Comparison of ENCODE assay signal across 18 cellular contexts in genomic region chr22:18103527-18104269, GRCh38. TPM values are rescaled to one million over a fixed set of nuclear protein-coding genes. Genes with fewer than 3 reads are reported as not detected.
DNase-seq lines count a peak whose midpoint lies in the region; ATAC-seq and TF ChIP-seq lines count a peak whose summit lies in the region.
"Had no signal": no experiment of that assay in that cellular context is flagged by ENCODE, and none has a peak within 500 bp of the region (broad histone marks: within the 10 kb centered on the region; RNA-seq: fewer than 3 reads in every experiment).

No MANE protein-coding gene starts in this region.

- no peak overlapping the region for H3K27ac ChIP-seq in BLaER1 treated with 17β-estradiol and CSF1 and Interleukin-3, amounts not matched to agents 10 nM and 100 nM
- H3K27ac ChIP-seq: cardiac muscle cell, lower lobe of right lung, transverse colon had no signal

- H3K36me3 ChIP-seq in BLaER1 treated with 17β-estradiol and CSF1 and Interleukin-3, amounts not matched to agents 10 nM and 100 nM: peaks cover 13 to 47% (median 23%) of the 10 kb centered on the region in 11 experiments; a peak in 19 of 22 replicates
- H3K36me3 ChIP-seq: cardiac muscle cell, transverse colon had no signal

- CTCF ChIA-PET in WTC11 (lab: Charles Lee): no interaction called here

- H3K27me3 Mint-ChIP-seq in activated T-helper 1 cell treated with anti-CD3 and anti-CD28 coated beads, Interleukin-12 subunit alpha, Interleukin-12 subunit beta, Interleukin-2, Interleukin-4 antibody, amounts not matched to agents 30 ng/mL and 10 ng/mL and 1 ng/mL, durations not matched to agents 14 hours and 24 hours and 36 hours (ENCODE audit: insufficient read depth): peaks cover 6% of the 10 kb centered on the region
- H3K27me3 Mint-ChIP-seq in WTC11 (ENCODE audit: low read depth): peaks cover 26% of the 10 kb centered on the region

- intact Hi-C loops in activated T-helper 1 cell treated with anti-CD3 and anti-CD28 coated beads, Interleukin-12 subunit alpha, Interleukin-12 subunit beta, Interleukin-2, Interleukin-4 antibody, amounts not matched to agents 30 ng/mL and 10 ng/mL and 1 ng/mL, durations not matched to agents 14 hours and 24 hours and 36 hours (cut with micrococcal nuclease): loop anchor here (1.0 to 2.0 kb wide), 3 partner anchors 7 to 47 kb away; partner anchors contain the start of genes PEX26 and USP18

- H3K4me2 ChIP-seq in BLaER1 treated with 17β-estradiol and CSF1 and Interleukin-3, amounts not matched to agents 10 nM and 100 nM: peak overlapping the region; percentile 7 to 69 (median 49); a peak in 17 of 22 replicates

- no peak overlapping the region for H3K4me3 ChIP-seq in BLaER1 treated with 17β-estradiol and CSF1 and Interleukin-3, amounts not matched to agents 10 nM and 100 nM
- H3K4me3 ChIP-seq: cardiac muscle cell, lower lobe of right lung, transverse colon had no signal

- H4K20me1 ChIP-seq in BLaER1 treated with 17β-estradiol and CSF1 and Interleukin-3, amounts not matched to agents 10 nM and 100 nM: no peaks in the 10 kb centered on the region; a peak in 2 of 22 replicates

- H3K27ac Mint-ChIP-seq in activated T-helper 1 cell treated with anti-CD3 and anti-CD28 coated beads, Interleukin-12 subunit alpha, Interleukin-12 subunit beta, Interleukin-2, Interleukin-4 antibody, amounts not matched to agents 30 ng/mL and 10 ng/mL and 1 ng/mL, durations not matched to agents 14 hours and 24 hours and 36 hours: peak overlapping the region; percentile 65
- no peak overlapping the region for H3K27ac Mint-ChIP-seq in WTC11
- H3K27ac Mint-ChIP-seq: CD4-positive, CD25-positive, alpha-beta regulatory T cell; natural killer cell had no signal

- peaks cover 30 to 54% (median 47%) of the 10 kb centered on the region in 11 experiments for H3K9me3 ChIP-seq in BLaER1 treated with 17β-estradiol and CSF1 and Interleukin-3, amounts not matched to agents 10 nM and 100 nM (replicated peaks in 1 of 11)
- H3K9me3 ChIP-seq: lower lobe of right lung, transverse colon had no signal

- no peak for ATAC-seq in WTC11
- ATAC-seq in GM18870 (IDR thresholded peaks at IDR 0.05; ENCODE audit: unreplicated experiment): no peak
- ATAC-seq: lower lobe of right lung, natural killer cell, T-helper 17 cell had no signal

- H3K4me1 Mint-ChIP-seq in activated T-helper 1 cell treated with anti-CD3 and anti-CD28 coated beads, Interleukin-12 subunit alpha, Interleukin-12 subunit beta, Interleukin-2, Interleukin-4 antibody, amounts not matched to agents 30 ng/mL and 10 ng/mL and 1 ng/mL, durations not matched to agents 14 hours and 24 hours and 36 hours (ENCODE audit: low read depth): peaks cover 27% of the 10 kb centered on the region
- no peaks in the 10 kb centered on the region for H3K4me1 Mint-ChIP-seq in WTC11

- peaks cover 0 to 46% (median 4%) of the 10 kb centered on the region in 11 experiments; a peak in 10 of 22 replicates for H3K27me3 ChIP-seq in BLaER1 treated with 17β-estradiol and CSF1 and Interleukin-3, amounts not matched to agents 10 nM and 100 nM
- H3K27me3 ChIP-seq: cardiac muscle cell had no signal

- peaks cover 32% of the 10 kb centered on the region for H3K36me3 Mint-ChIP-seq in activated T-helper 1 cell treated with anti-CD3 and anti-CD28 coated beads, Interleukin-12 subunit alpha, Interleukin-12 subunit beta, Interleukin-2, Interleukin-4 antibody, amounts not matched to agents 30 ng/mL and 10 ng/mL and 1 ng/mL, durations not matched to agents 14 hours and 24 hours and 36 hours (ENCODE audit: low read depth)
- H3K36me3 Mint-ChIP-seq in WTC11: peaks cover 10% of the 10 kb centered on the region

- no peak overlapping the region for H3K9ac ChIP-seq in BLaER1 treated with 17β-estradiol and CSF1 and Interleukin-3, amounts not matched to agents 10 nM and 100 nM

- H3K4me1 ChIP-seq in BLaER1 treated with 17β-estradiol and CSF1 and Interleukin-3, amounts not matched to agents 10 nM and 100 nM: peaks cover 12 to 17% (median 15%) of the 10 kb centered on the region in 10 experiments; a peak in 19 of 20 replicates
- H3K4me1 ChIP-seq: lower lobe of right lung, transverse colon had no signal

- H3K4me3 Mint-ChIP-seq in activated T-helper 1 cell treated with anti-CD3 and anti-CD28 coated beads, Interleukin-12 subunit alpha, Interleukin-12 subunit beta, Interleukin-2, Interleukin-4 antibody, amounts not matched to agents 30 ng/mL and 10 ng/mL and 1 ng/mL, durations not matched to agents 14 hours and 24 hours and 36 hours: no peak overlapping the region
- H3K4me3 Mint-ChIP-seq in WTC11: no peak overlapping the region
- H3K4me3 Mint-ChIP-seq: CD4-positive, CD25-positive, alpha-beta regulatory T cell; natural killer cell; T-helper 17 cell had no signal

- TF ChIP-seq CTCF in WTC11 (IDR thresholded peaks at IDR 0.05): no peak

- POLR2A ChIA-PET in WTC11 (lab: Charles Lee): no interaction called here

- H3K9me3 Mint-ChIP-seq in activated T-helper 1 cell treated with anti-CD3 and anti-CD28 coated beads, Interleukin-12 subunit alpha, Interleukin-12 subunit beta, Interleukin-2, Interleukin-4 antibody, amounts not matched to agents 30 ng/mL and 10 ng/mL and 1 ng/mL, durations not matched to agents 14 hours and 24 hours and 36 hours: peaks cover 45% of the 10 kb centered on the region
- H3K9me3 Mint-ChIP-seq in WTC11: peaks cover 32% of the 10 kb centered on the region
- H3K9me3 Mint-ChIP-seq: natural killer cell had no signal

- peak; percentile 44 for DNase-seq in activated CD4-positive, alpha-beta T cell treated with anti-CD3 and anti-CD28 coated beads for 48 hours
- DNase-seq in activated CD4-positive, alpha-beta T cell treated with anti-CD3 and anti-CD28 coated beads, Interleukin-2, amount 50 U/mL, for 4 hours: no peak
- DNase-seq in activated T-helper 1 cell treated with anti-CD3 and anti-CD28 coated beads, Interleukin-12 subunit alpha, Interleukin-12 subunit beta, Interleukin-2, Interleukin-4 antibody, amounts not matched to agents 30 ng/mL and 10 ng/mL and 1 ng/mL, durations not matched to agents 14 hours and 24 hours and 36 hours (ENCODE audit: low spot score): no peak
- DNase-seq in kidney tubule cell (ENCODE audit: low spot score): peak; percentile 87
- no peak for DNase-seq in WTC11 (ENCODE audit: low spot score)
- no peak for DNase-seq in NCI-H69 (lab: John Stamatoyannopoulos, UW)
- DNase-seq: CD4-positive, CD25-positive, alpha-beta regulatory T cell; DND-41; Karpas-422; lower lobe of right lung; natural killer cell; NK-92 treated with Interleukin-12 subunit alpha and Interleukin-12 subunit beta, amount 100 ng/mL, for 24 hours; SHP77 treated with DMSO at 0.1 percent for 48 hours; T-helper 17 cell; transverse colon had no signal

TF ChIP-seq in WTC11, 78 proteins besides CTCF, POLR2A, EP300 and RAD21 (continues in another document):
- no peak for TF ChIP-seq SP1 (CRISPR knock-in tag; conservative IDR thresholded peaks at IDR 0.05)
- TF ChIP-seq FOXK1 (CRISPR knock-in tag; IDR thresholded peaks at IDR 0.05): no peak
- TF ChIP-seq OVOL2 (CRISPR knock-in tag; IDR thresholded peaks at IDR 0.05; ENCODE audit: borderline replicate concordance): no peak
- no peak for TF ChIP-seq USF1 (CRISPR knock-in tag; IDR thresholded peaks at IDR 0.05)
- TF ChIP-seq ZMAT4 (CRISPR knock-in tag; IDR thresholded peaks at IDR 0.05): no peak
- TF ChIP-seq ZNF263 (CRISPR knock-in tag; IDR thresholded peaks at IDR 0.05; ENCODE audit: low read depth): no peak

RNA-seq across cellular contexts. Expression of gene TUBA8, which starts 6.9 kb away (rescaled TPM):
- total RNA-seq in activated T-helper 1 cell treated with anti-CD3 and anti-CD28 coated beads, Interleukin-12 subunit alpha, Interleukin-12 subunit beta, Interleukin-2, Interleukin-4 antibody, amounts not matched to agents 30 ng/mL and 10 ng/mL and 1 ng/mL, durations not matched to agents 14 hours and 24 hours and 36 hours: 1.1 and 1.5 TPM in 2 replicates
- 0.50 to 1.3 TPM (median 0.72 TPM) in 3 replicates for total RNA-seq in WTC11 (2021)

RNA-seq across cellular contexts. Expression of gene PEX26, which starts 25.9 kb away (rescaled TPM):
- total RNA-seq in activated T-helper 1 cell treated with anti-CD3 and anti-CD28 coated beads, Interleukin-12 subunit alpha, Interleukin-12 subunit beta, Interleukin-2, Interleukin-4 antibody, amounts not matched to agents 30 ng/mL and 10 ng/mL and 1 ng/mL, durations not matched to agents 14 hours and 24 hours and 36 hours: 50.0 and 54.4 TPM in 2 replicates
- 43.0 to 52.3 TPM (median 44.8 TPM) in 3 replicates for total RNA-seq in WTC11 (2021)

RNA-seq across cellular contexts. Expression of gene USP18, which starts 46.3 kb away (rescaled TPM):
- total RNA-seq in activated T-helper 1 cell treated with anti-CD3 and anti-CD28 coated beads, Interleukin-12 subunit alpha, Interleukin-12 subunit beta, Interleukin-2, Interleukin-4 antibody, amounts not matched to agents 30 ng/mL and 10 ng/mL and 1 ng/mL, durations not matched to agents 14 hours and 24 hours and 36 hours: 22.4 and 24.2 TPM in 2 replicates
- 3.9 to 4.4 TPM (median 4.3 TPM) in 3 replicates for total RNA-seq in WTC11 (2021)

Comparison
In these comparisons a context has a peak if more than half of its experiments do, and no peak if none do; other contexts are left out.
1. DNase-seq: peak in activated CD4-positive, alpha-beta T cell treated with anti-CD3 and anti-CD28 coated beads for 48 hours (single experiment) and kidney tubule cell (single experiment); none in activated CD4-positive, alpha-beta T cell treated with anti-CD3 and anti-CD28 coated beads, Interleukin-2, amount 50 U/mL, for 4 hours (0 of 2), activated T-helper 1 cell treated with anti-CD3 and anti-CD28 coated beads, Interleukin-12 subunit alpha, Interleukin-12 subunit beta, Interleukin-2, Interleukin-4 antibody, amounts not matched to agents 30 ng/mL and 10 ng/mL and 1 ng/mL, durations not matched to agents 14 hours and 24 hours and 36 hours (single experiment), WTC11 (single experiment) and NCI-H69 (single experiment).